Comparison of ENCODE assay signal across 9 cellular contexts in the genomic region with DNA sequence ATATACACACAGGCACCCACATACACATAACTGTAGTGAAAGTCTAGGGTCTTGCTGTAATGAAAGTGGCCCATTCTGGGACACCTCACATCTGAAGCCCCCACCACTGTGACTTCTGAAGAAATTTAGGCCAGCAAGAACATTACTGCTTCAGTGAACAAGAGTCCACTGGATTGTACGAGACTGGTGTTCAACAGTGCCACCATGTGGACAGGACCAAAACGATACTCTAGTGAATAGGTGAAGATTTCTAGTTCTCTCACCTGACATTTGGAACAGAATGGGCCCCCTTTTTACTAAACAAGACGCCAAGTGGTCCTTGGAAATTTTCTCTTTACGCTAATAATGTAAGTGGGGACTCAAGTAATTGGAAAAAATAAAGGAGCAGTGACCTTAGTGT.
A peak's percentile ranks its signal among the peaks of the same experiment; 100 is the strongest.
DNase-seq lines count a peak whose midpoint lies in the region; ATAC-seq, FAIRE-seq and TF ChIP-seq lines count a peak whose summit lies in the region.
"Had no signal": no experiment of that assay in that cellular context is flagged by ENCODE, and none has a peak within 500 bp of the region (broad histone marks: within the 10 kb centered on the region; RNA-seq: fewer than 3 reads in every experiment).

No MANE protein-coding gene starts in this region.

- no peak for DNase-seq in AG10803 (ENCODE audit: low read depth)
- DNase-seq in GM06990 (ENCODE audit: extremely low read depth, insufficient read length) = no peak
- DNase-seq in RCC 7860 (ENCODE audit: low spot score) = peak; percentile 18
- no peak for DNase-seq in glutamatergic neuron
- no peak for DNase-seq in right cardiac atrium
- no peak for DNase-seq in activated gamma-delta T cell (lab: John Stamatoyannopoulos, UW)
- DNase-seq: T-helper 1 cell had no signal

- intact Hi-C loops in right cardiac atrium (cut with DNase I) = no loop called here

- H3K4me1 ChIP-seq in right cardiac atrium (ENCODE audit: control insufficient read depth, insufficient read depth, low read length) = no peaks in the 10 kb centered on the region

- H3K27ac ChIP-seq in right cardiac atrium (ENCODE audit: low read length) = no peak overlapping the region

- H3K27me3 ChIP-seq in GM06990 (replicated peaks; ENCODE audit: control insufficient read depth, insufficient read depth, low read length) = no peaks in the 10 kb centered on the region
- no peaks in the 10 kb centered on the region for H3K27me3 ChIP-seq in right cardiac atrium (ENCODE audit: control insufficient read depth, insufficient read depth)

- no peak overlapping the region for H3K4me3 Mint-ChIP-seq in glutamatergic neuron (ENCODE audit: unreplicated experiment)

- H3K4me3 ChIP-seq in AG10803 (ENCODE audit: low read length) (no peak overlapping the region), GM06990 (replicated peaks; ENCODE audit: low read depth, low read length) (no peak overlapping the region), right cardiac atrium (ENCODE audit: low read length) (no peak overlapping the region)

- H3K36me3 ChIP-seq in GM06990 (ENCODE audit: control insufficient read depth, insufficient read depth, low read length) = no peaks in the 10 kb centered on the region

- no peaks in the 10 kb centered on the region for H3K4me1 Mint-ChIP-seq in glutamatergic neuron (ENCODE audit: low read depth, unreplicated experiment)

- H3K9me3 ChIP-seq in right cardiac atrium (ENCODE audit: control insufficient read depth, low read length) = peaks cover 2% of the 10 kb centered on the region

- ATAC-seq in HG03378 (IDR thresholded peaks at IDR 0.05; ENCODE audit: unreplicated experiment) = no peak
- no peak for ATAC-seq in HG03280 (IDR thresholded peaks at IDR 0.05; ENCODE audit: unreplicated experiment)
- ATAC-seq in right cardiac atrium = no peak

- no peak overlapping the region for H3K27ac Mint-ChIP-seq in glutamatergic neuron (ENCODE audit: unreplicated experiment)

- no peaks in the 10 kb centered on the region for H3K27me3 Mint-ChIP-seq in glutamatergic neuron (ENCODE audit: unreplicated experiment)

- FAIRE-seq in RCC 7860 (lab: Jason Lieb, UNC) = no peak

- WGBS in right cardiac atrium = 61% methylated on average over 4 of the region's 4 CpGs

- H3K36me3 Mint-ChIP-seq in glutamatergic neuron (ENCODE audit: unreplicated experiment) = peaks cover 10% of the 10 kb centered on the region

- peaks cover 2% of the 10 kb centered on the region for H3K9me3 Mint-ChIP-seq in glutamatergic neuron (ENCODE audit: unreplicated experiment)

- TF ChIP-seq CTCF in AG10803 (conservative IDR thresholded peaks at IDR 0.05; ENCODE audit: low read length) (peak; percentile 42), GM06990 (IDR thresholded peaks at IDR 0.05; ENCODE audit: insufficient read depth, low read length, poor library complexity, severe bottlenecking) (peak; percentile 36), glutamatergic neuron (IDR thresholded peaks at IDR 0.05; ENCODE audit: partially characterized antibody, unreplicated experiment) (peak; percentile 43)
